Comparison of ENCODE assay signal across 1 cellular context in the genomic region with DNA sequence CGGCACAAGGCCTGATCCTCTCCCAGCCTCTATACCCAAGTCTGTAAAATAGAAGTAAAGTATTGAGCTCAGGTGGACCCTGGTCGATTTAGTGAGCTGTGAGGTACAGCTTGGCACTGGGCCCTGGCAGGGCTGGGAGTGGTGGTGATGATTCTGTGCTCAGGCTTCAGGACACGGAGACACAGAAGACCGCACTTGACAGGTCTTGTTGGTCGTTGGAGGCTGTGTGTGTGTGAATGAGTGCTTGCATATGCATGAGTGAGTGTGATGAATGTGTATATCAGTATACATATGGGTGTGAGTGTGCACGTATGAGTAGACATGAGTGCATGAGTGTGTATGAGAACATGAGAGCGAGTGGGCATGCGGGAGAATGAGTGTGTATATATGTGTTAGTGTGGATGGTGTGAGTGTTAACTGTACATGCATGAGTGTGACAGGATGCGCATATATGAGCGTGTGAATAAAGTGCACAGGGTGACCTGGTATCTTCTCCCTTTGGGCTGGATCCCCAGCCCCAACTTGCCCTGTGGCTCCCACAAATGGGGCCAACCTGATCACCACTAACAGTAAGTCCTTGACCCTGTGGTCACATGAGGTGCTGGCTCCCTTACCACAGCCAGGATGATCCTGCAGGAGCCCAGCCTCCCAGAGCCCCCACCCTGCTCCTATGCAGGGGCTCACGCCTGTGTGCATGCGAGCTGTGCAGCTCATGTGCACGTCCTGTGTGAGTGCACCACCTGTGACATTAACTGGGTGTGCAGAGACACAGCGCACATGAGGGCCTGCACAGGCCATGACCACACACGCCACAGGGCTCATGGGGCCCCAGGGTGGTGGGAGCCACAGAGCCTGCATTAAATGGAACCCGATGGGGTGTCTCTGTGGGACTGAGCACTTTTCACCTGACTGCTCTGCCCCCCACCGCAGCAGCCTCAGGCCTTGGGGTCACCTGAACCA.
TF ChIP-seq lines count a peak whose summit lies in the region.

No MANE protein-coding gene starts in this region.

TF ChIP-seq in HepG2, 621 proteins besides CTCF, POLR2A, EP300 and RAD21:
- TF ChIP-seq NFIC (IDR thresholded peaks at IDR 0.05; ENCODE audit: low read length), result no peak
- peak; percentile 14 for TF ChIP-seq RBM22 (optimal IDR thresholded peaks at IDR 0.05; ENCODE audit: low read length)
- TF ChIP-seq ZMYM3 (CRISPR knock-in tag; IDR thresholded peaks at IDR 0.05), result no peak
- peak; percentile 12 for TF ChIP-seq AGO2 (optimal IDR thresholded peaks at IDR 0.05; ENCODE audit: low read depth, low read length)
TF ChIP-seq in HepG2: peak in this region for 2.
